ENCODE assay signal across 17 cellular contexts in the genomic region with DNA sequence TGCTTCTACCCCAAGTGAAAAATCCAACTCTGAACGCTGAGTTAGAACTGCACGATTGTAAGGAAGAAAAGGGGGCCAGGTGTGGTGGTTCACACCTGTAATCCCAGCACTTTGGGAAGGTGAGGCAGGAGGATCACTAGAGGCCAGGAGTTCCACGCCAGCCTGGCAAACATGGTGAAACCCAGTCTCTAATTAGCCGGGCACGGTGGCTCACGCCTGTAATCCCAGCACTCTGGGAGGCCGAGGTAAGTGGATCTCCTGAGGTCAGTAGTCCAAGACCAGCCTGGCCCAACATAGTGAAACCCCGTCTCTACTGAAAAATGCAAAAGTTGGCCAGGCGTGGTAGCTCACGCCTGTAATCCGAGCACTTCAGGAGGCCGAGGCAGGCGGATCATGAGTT.
"Had no signal": no experiment of that assay in that cellular context is flagged by ENCODE, and none has a peak within 500 bp of the region (broad histone marks: within the 10 kb centered on the region; RNA-seq: fewer than 3 reads in every experiment).

No MANE protein-coding gene starts in this region.

- H3K4me2 ChIP-seq: smooth muscle cell had no signal

- H3K4me1 ChIP-seq: esophagus squamous epithelium, gastroesophageal sphincter, left ventricle myocardium inferior, lower lobe of right lung, testis, tibial nerve had no signal

- H3K27me3 ChIP-seq: esophagus squamous epithelium, gastroesophageal sphincter, testis, tibial nerve had no signal

- H3K27me3 Mint-ChIP-seq: memory B cell; naive thymus-derived CD4-positive, alpha-beta T cell; stimulated activated naive B cell treated with anti-CD40 and anti-IgM and Interleukin-4, amounts not matched to agents 10 μg/mL and 1 μg/mL and 100 μg/mL, for 72 hours; stimulated activated naive CD8-positive, alpha-beta T cell treated with anti-CD3 and anti-CD28 coated beads, Interleukin-15, amount 100 ng/mL, for 72 hours had no signal

- H3K9me3 ChIP-seq: esophagus squamous epithelium, gastroesophageal sphincter, left ventricle myocardium inferior, lower lobe of right lung, testis, tibial nerve had no signal

- H3K27ac ChIP-seq: esophagus squamous epithelium, gastroesophageal sphincter, left ventricle myocardium inferior, lower lobe of right lung, testis, tibial nerve had no signal

- H3K4me3 Mint-ChIP-seq: memory B cell; naive thymus-derived CD4-positive, alpha-beta T cell; nephron progenitor cell; stimulated activated naive B cell treated with anti-CD40 and anti-IgM and Interleukin-4, amounts not matched to agents 10 μg/mL and 1 μg/mL and 100 μg/mL, for 72 hours; stimulated activated naive CD8-positive, alpha-beta T cell treated with anti-CD3 and anti-CD28 coated beads, Interleukin-15, amount 100 ng/mL, for 72 hours had no signal

- ATAC-seq: gastroesophageal sphincter; lower lobe of right lung; naive thymus-derived CD4-positive, alpha-beta T cell; stimulated activated naive B cell treated with anti-CD40 and anti-IgM and Interleukin-4, amounts not matched to agents 10 μg/mL and 1 μg/mL and 100 μg/mL, for 72 hours; stimulated activated naive CD8-positive, alpha-beta T cell treated with anti-CD3 and anti-CD28 coated beads, Interleukin-15, amount 100 ng/mL, for 72 hours had no signal

- H3K4me1 Mint-ChIP-seq: memory B cell; nephron progenitor cell; stimulated activated naive B cell treated with anti-CD40 and anti-IgM and Interleukin-4, amounts not matched to agents 10 μg/mL and 1 μg/mL and 100 μg/mL, for 72 hours; stimulated activated naive CD8-positive, alpha-beta T cell treated with anti-CD3 and anti-CD28 coated beads, Interleukin-15, amount 100 ng/mL, for 72 hours had no signal

- DNase-seq: central memory CD4-positive, alpha-beta T cell; esophagus squamous epithelium; foreskin fibroblast; glutamatergic neuron; islet precursor cell; left ventricle myocardium inferior; lower lobe of right lung; naive thymus-derived CD4-positive, alpha-beta T cell; nephron progenitor cell; stimulated activated CD4-positive, alpha-beta T cell treated with anti-CD3 and anti-CD28 coated beads, Interleukin-4, amount 100 ng/mL, for 24 hours; stimulated activated naive B cell treated with anti-CD40 and anti-IgM and Interleukin-4, amounts not matched to agents 10 μg/mL and 1 μg/mL and 100 μg/mL, for 72 hours; stimulated activated naive CD8-positive, alpha-beta T cell treated with anti-CD3 and anti-CD28 coated beads, Interleukin-15, amount 100 ng/mL, for 72 hours; testis had no signal

- H3K4me3 ChIP-seq: esophagus squamous epithelium, gastroesophageal sphincter, left ventricle myocardium inferior, lower lobe of right lung, smooth muscle cell, testis, tibial nerve had no signal

- H3K27ac Mint-ChIP-seq: memory B cell, nephron progenitor cell had no signal
